In genomic region chrX:119067023-119067739, GRCh38 we compare ENCODE assay signal across 8 cellular contexts. TPM values are rescaled to one million over a fixed set of nuclear protein-coding genes. Genes with fewer than 3 reads are reported as not detected.
DNase-seq lines count a peak whose midpoint lies in the region; ATAC-seq and TF ChIP-seq lines count a peak whose summit lies in the region.

No MANE protein-coding gene starts in this region.

- no peak for TF ChIP-seq EP300 in transverse colon (IDR thresholded peaks at IDR 0.05; ENCODE audit: low read depth)

- WGBS in transverse colon (ENCODE audit: low coverage in 1 of 2), 2 donors, result 2 to 6% methylated on average over 7 of the region's 7 CpGs

- H3K4me3 ChIP-seq in BE2C (ENCODE audit: low read depth, low read length), result no peak overlapping the region
- H3K4me3 ChIP-seq in naive thymus-derived CD4-positive, alpha-beta T cell (ENCODE audit: low read length), result no peak overlapping the region
- H3K4me3 ChIP-seq in transverse colon, result no peak overlapping the region

- no peaks in the 10 kb centered on the region for H3K27me3 ChIP-seq in BE2C
- H3K27me3 ChIP-seq in naive thymus-derived CD4-positive, alpha-beta T cell (ENCODE audit: control insufficient read depth in 2 of 2, insufficient read depth in 2 of 2, low read length in 2 of 2), result no peaks in the 10 kb centered on the region
- no peaks in the 10 kb centered on the region for H3K27me3 ChIP-seq in transverse colon

- peaks cover 0 to 2% (median 0%) of the 10 kb centered on the region in 7 donors for H3K4me1 Mint-ChIP-seq in naive thymus-derived CD4-positive, alpha-beta T cell

- intact Hi-C loops in naive thymus-derived CD4-positive, alpha-beta T cell (cut with micrococcal nuclease), result loop anchor here in 1 of 2 donors (1.0 to 2.0 kb wide), 3 partner anchors 62 to 228 kb away; no protein-coding TSS in a partner anchor
- intact Hi-C loops in transverse colon (cut with DNase I; ENCODE audit: low total_unique reads), result loop anchor here (5.0 kb wide), 1 partner anchor 220 kb away; no protein-coding TSS in a partner anchor

- H3K27ac ChIP-seq in naive thymus-derived CD4-positive, alpha-beta T cell (ENCODE audit: low read depth, low read length), result no peak overlapping the region
- H3K27ac ChIP-seq in transverse colon, result no peak overlapping the region

- H3K36me3 ChIP-seq in BE2C, result no peaks in the 10 kb centered on the region
- H3K36me3 ChIP-seq in naive thymus-derived CD4-positive, alpha-beta T cell (ENCODE audit: control insufficient read depth in 2 of 3, insufficient read depth in 3 of 3, low read length in 3 of 3), result no peaks in the 10 kb centered on the region
- H3K36me3 ChIP-seq in transverse colon, result no peaks in the 10 kb centered on the region

- DNase-seq in BE2C (peak; percentile 45), NCI-H2171 (lab: John Stamatoyannopoulos, UW) (peak; percentile 0), transverse colon (peak; percentile 52)
- DNase-seq in activated CD4-positive, alpha-beta T cell treated with anti-CD3 and anti-CD28 coated beads, Interleukin-2, amount 50 U/mL, for 48 hours, result peak; percentile 50 to 57
- peak in 4 of 9 donors; percentile 2 to 19 (median 13) for DNase-seq in naive thymus-derived CD4-positive, alpha-beta T cell

- ATAC-seq in GM19351 (IDR thresholded peaks at IDR 0.05; ENCODE audit: unreplicated experiment) (peak; percentile 64), esophagus mucosa (peak; percentile 71), HG03439 (IDR thresholded peaks at IDR 0.05; ENCODE audit: unreplicated experiment) (no peak)
- ATAC-seq in naive thymus-derived CD4-positive, alpha-beta T cell, result peak; percentile 80

- no peak for TF ChIP-seq POLR2A in transverse colon (IDR thresholded peaks at IDR 0.05)

- no peak overlapping the region for H3K27ac Mint-ChIP-seq in naive thymus-derived CD4-positive, alpha-beta T cell

- POLR2A ChIA-PET in naive thymus-derived CD4-positive, alpha-beta T cell (lab: Charles Lee), result interaction anchor here (0.6 to 1.2 kb wide), 2 partner anchors 93 to 149 kb away, joined by 4 read pairs; partner anchors contain the start of gene LONRF3

- H3K4me1 ChIP-seq in BE2C (no peaks in the 10 kb centered on the region), transverse colon (no peaks in the 10 kb centered on the region)
- H3K4me1 ChIP-seq in naive thymus-derived CD4-positive, alpha-beta T cell (ENCODE audit: control insufficient read depth in 2 of 2, insufficient read depth in 2 of 2, low read length in 2 of 2), result no peaks in the 10 kb centered on the region

- TF ChIP-seq CTCF in BE2C (IDR thresholded peaks at IDR 0.05; ENCODE audit: low read depth, low read length) (peak; percentile 64), transverse colon (IDR thresholded peaks at IDR 0.05) (peak; percentile 47 to 72 (median 56))

- H3K9me3 ChIP-seq in BE2C (no peaks in the 10 kb centered on the region), transverse colon (no peaks in the 10 kb centered on the region)
- H3K9me3 ChIP-seq in naive thymus-derived CD4-positive, alpha-beta T cell (ENCODE audit: control insufficient read depth in 2 of 3, low read length in 3 of 3), result no peaks in the 10 kb centered on the region

- CTCF ChIA-PET in naive thymus-derived CD4-positive, alpha-beta T cell (lab: Charles Lee), result interaction anchor here (0.6 to 2.8 kb wide), 7 partner anchors 58 to 458 kb away, joined by 3 to 11 read pairs (median 3); no protein-coding TSS in a partner anchor

- no peaks in the 10 kb centered on the region for H3K36me3 Mint-ChIP-seq in naive thymus-derived CD4-positive, alpha-beta T cell

- no peak overlapping the region for H3K4me3 Mint-ChIP-seq in naive thymus-derived CD4-positive, alpha-beta T cell

- H3K9me3 Mint-ChIP-seq in naive thymus-derived CD4-positive, alpha-beta T cell, result no peaks in the 10 kb centered on the region

- in situ Hi-C loops in transverse colon (cut with MboI; ENCODE audit: low pct_ligation_motif_present in 1 of 4, low pct_unique_long_range_greater_than_20kb in 1 of 4, low sequenced_read_pairs in 3 of 4), result loop anchor here in 3 of 4 donors (5.0 to 25.0 kb wide), 3 partner anchors 52 to 230 kb away; no protein-coding TSS in a partner anchor

- H3K27me3 Mint-ChIP-seq in naive thymus-derived CD4-positive, alpha-beta T cell, result peaks cover 0 to 3% (median 0%) of the 10 kb centered on the region in 5 donors

RNA-seq across cellular contexts. Expression of gene CT47C1, which starts 5.6 kb away (rescaled TPM):
- polyA plus RNA-seq in BE2C (2012; ENCODE audit: insufficient read depth, insufficient read length, low read depth), result not detected
- total RNA-seq in esophagus mucosa (not detected), transverse colon (not detected)
- total RNA-seq in naive thymus-derived CD4-positive, alpha-beta T cell, result not detected
- polyA plus RNA-seq in naive thymus-derived CD4-positive, alpha-beta T cell, result not detected
